Comparison of ENCODE assay signal across 8 cellular contexts in the genomic region with DNA sequence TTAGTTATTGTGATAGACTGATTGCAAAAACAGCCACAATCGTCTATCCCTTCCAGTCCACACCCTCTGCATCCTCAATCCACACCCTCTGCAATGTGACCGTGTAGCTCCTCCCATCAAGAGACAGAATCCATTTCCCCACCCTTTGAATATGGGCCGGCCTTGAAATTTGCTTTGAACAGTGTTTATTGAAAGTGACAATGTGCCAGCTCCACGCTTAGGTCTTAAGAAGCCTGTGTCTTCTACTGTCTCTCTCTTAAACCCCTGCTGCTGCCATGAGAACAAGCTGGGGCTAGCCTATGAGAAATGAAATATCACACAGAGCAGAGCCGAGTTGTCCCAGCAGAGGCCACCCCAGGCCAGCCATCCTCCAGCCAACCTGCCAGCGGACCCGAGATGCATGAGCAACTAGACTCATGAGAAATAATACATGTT. TPM values are rescaled to one million over a fixed set of nuclear protein-coding genes. Genes with fewer than 3 reads are reported as not detected.
DNase-seq lines count a peak whose midpoint lies in the region; ATAC-seq and TF ChIP-seq lines count a peak whose summit lies in the region.

No MANE protein-coding gene starts in this region.

- H3K9me3 Mint-ChIP-seq in activated CD8-positive, alpha-beta memory T cell treated with anti-CD3 and anti-CD28 coated beads, Interleukin-2, amount 10 ng/mL, durations not matched to agents 7 days and 5 days (ENCODE audit: low read depth): no peaks in the 10 kb centered on the region
- no peaks in the 10 kb centered on the region for H3K9me3 Mint-ChIP-seq in activated CD4-positive, alpha-beta memory T cell treated with anti-CD3 and anti-CD28 coated beads for 36 hours

- peaks cover 0 to 4% (median 0%) of the 10 kb centered on the region in 11 donors for H3K9me3 ChIP-seq in heart right ventricle

- TF ChIP-seq CTCF in heart right ventricle (IDR thresholded peaks at IDR 0.05): peak; percentile 38 to 77 (median 52)

- ATAC-seq in activated CD8-positive, alpha-beta memory T cell treated with anti-CD3 and anti-CD28 coated beads, Interleukin-2, amount 10 ng/mL, durations not matched to agents 7 days and 5 days: peak; percentile 64
- peak; percentile 57 to 78 (median 68) for ATAC-seq in heart right ventricle
- ATAC-seq in GM18870 (IDR thresholded peaks at IDR 0.05; ENCODE audit: unreplicated experiment): no peak

- peaks cover 70% of the 10 kb centered on the region for H3K4me1 Mint-ChIP-seq in activated CD8-positive, alpha-beta memory T cell treated with anti-CD3 and anti-CD28 coated beads, Interleukin-2, amount 10 ng/mL, durations not matched to agents 7 days and 5 days
- peaks cover 60% of the 10 kb centered on the region for H3K4me1 Mint-ChIP-seq in activated CD4-positive, alpha-beta memory T cell treated with anti-CD3 and anti-CD28 coated beads for 36 hours (ENCODE audit: low read depth)

- H3K4me3 Mint-ChIP-seq in activated CD8-positive, alpha-beta memory T cell treated with anti-CD3 and anti-CD28 coated beads, Interleukin-2, amount 10 ng/mL, durations not matched to agents 7 days and 5 days: no peak overlapping the region
- no peak overlapping the region for H3K4me3 Mint-ChIP-seq in activated CD4-positive, alpha-beta memory T cell treated with anti-CD3 and anti-CD28 coated beads for 36 hours

- intact Hi-C loops in activated CD4-positive, alpha-beta memory T cell treated with anti-CD3 and anti-CD28 coated beads for 36 hours (cut with micrococcal nuclease): no loop called here
- intact Hi-C loops in heart right ventricle (cut with DNase I): loop anchor here in 9 of 10 donors (1.0 to 5.0 kb wide), 4 partner anchors 148 to 194 kb away; no protein-coding TSS in a partner anchor

- peak overlapping the region; percentile 84 for H3K27ac Mint-ChIP-seq in activated CD8-positive, alpha-beta memory T cell treated with anti-CD3 and anti-CD28 coated beads, Interleukin-2, amount 10 ng/mL, durations not matched to agents 7 days and 5 days
- H3K27ac Mint-ChIP-seq in activated CD4-positive, alpha-beta memory T cell treated with anti-CD3 and anti-CD28 coated beads for 36 hours: peak overlapping the region; percentile 48

- H3K36me3 Mint-ChIP-seq in activated CD8-positive, alpha-beta memory T cell treated with anti-CD3 and anti-CD28 coated beads, Interleukin-2, amount 10 ng/mL, durations not matched to agents 7 days and 5 days: peaks cover 4% of the 10 kb centered on the region
- no peaks in the 10 kb centered on the region for H3K36me3 Mint-ChIP-seq in activated CD4-positive, alpha-beta memory T cell treated with anti-CD3 and anti-CD28 coated beads for 36 hours

- peaks cover 2% of the 10 kb centered on the region for H3K27me3 Mint-ChIP-seq in activated CD8-positive, alpha-beta memory T cell treated with anti-CD3 and anti-CD28 coated beads, Interleukin-2, amount 10 ng/mL, durations not matched to agents 7 days and 5 days
- H3K27me3 Mint-ChIP-seq in activated CD4-positive, alpha-beta memory T cell treated with anti-CD3 and anti-CD28 coated beads for 36 hours: no peaks in the 10 kb centered on the region

- DNase-seq in activated CD8-positive, alpha-beta memory T cell treated with anti-CD3 and anti-CD28 coated beads, Interleukin-2, amount 10 ng/mL, durations not matched to agents 7 days and 5 days: peak; percentile 62
- no peak for DNase-seq in activated CD8-positive, alpha-beta memory T cell treated with anti-CD3 and anti-CD28 coated beads, Interleukin-2, amount 50 U/mL, for 4 hours
- peak; percentile 46 for DNase-seq in activated CD4-positive, alpha-beta memory T cell treated with anti-CD3 and anti-CD28 coated beads for 36 hours
- peak; percentile 65 to 75 for DNase-seq in heart right ventricle
- peak in 36 of 49 donors; percentile 3 to 73 (median 25) for DNase-seq in substantia nigra (lab: John Stamatoyannopoulos, UW)
- no peak for DNase-seq in NCI-H1694 (lab: John Stamatoyannopoulos, UW)
- no peak for DNase-seq in SKM-1 treated with dmso at 0.1 percent for 144 hours (lab: John Stamatoyannopoulos, UW; ENCODE audit: unreplicated experiment)

- no peak overlapping the region for H3K4me3 ChIP-seq in heart right ventricle

- H3K27ac ChIP-seq in heart right ventricle (peak overlapping the region; percentile 58 to 90 (median 86)), substantia nigra (ENCODE audit: low read depth, low read length, poor library complexity, severe bottlenecking) (no peak overlapping the region)

- H3K27me3 ChIP-seq in heart right ventricle: no peaks in the 10 kb centered on the region

- POLR2A ChIA-PET in activated CD4-positive, alpha-beta memory T cell treated with anti-CD3 and anti-CD28 coated beads for 36 hours (lab: Charles Lee): interaction anchor here (1.0 to 1.8 kb wide), 4 partner anchors 8 to 120 kb away, joined by 3 to 5 read pairs (median 4); no protein-coding TSS in a partner anchor

- H3K36me3 ChIP-seq in heart right ventricle: no peaks in the 10 kb centered on the region

- CTCF ChIA-PET in activated CD8-positive, alpha-beta memory T cell treated with anti-CD3 and anti-CD28 coated beads, Interleukin-2, amount 10 ng/mL, durations not matched to agents 7 days and 5 days (lab: Charles Lee): interaction anchor here (0.7 to 5.9 kb wide), 20 partner anchors 10 to 193 kb away, joined by 3 to 68 read pairs (median 6); a partner anchor contains a TSS
- CTCF ChIA-PET in activated CD4-positive, alpha-beta memory T cell treated with anti-CD3 and anti-CD28 coated beads for 36 hours (lab: Charles Lee): interaction anchor here (0.6 to 3.9 kb wide), 10 partner anchors 22 to 201 kb away, joined by 3 to 29 read pairs (median 6); a partner anchor contains a TSS

- peaks cover 41 to 83% (median 76%) of the 10 kb centered on the region in 9 donors for H3K4me1 ChIP-seq in heart right ventricle

- WGBS in heart right ventricle, 2 donors: 24 to 26% methylated on average over 7 of the region's 7 CpGs

RNA-seq across cellular contexts. Expression of a gene that starts 22.3 kb away (rescaled TPM):
- 100 to 1,000 TPM; 120 to 168 TPM for total RNA-seq in activated CD8-positive, alpha-beta memory T cell treated with anti-CD3 and anti-CD28 coated beads, Interleukin-2, amount 10 ng/mL, durations not matched to agents 7 days and 5 days
- total RNA-seq in activated CD4-positive, alpha-beta memory T cell treated with anti-CD3 and anti-CD28 coated beads for 36 hours: 100 to 1,000 TPM; 213 to 220 TPM
- total RNA-seq in heart right ventricle: 10 to 100 TPM; 38.1 to 95.7 (median 72.7) TPM
- polyA plus RNA-seq in heart right ventricle: 10 to 100 TPM; 32.5 to 57.9 TPM

Comparison
In these comparisons a context has a peak if more than half of its experiments do, and no peak if none do; other contexts are left out.
1. DNase-seq: peak in activated CD8-positive, alpha-beta memory T cell treated with anti-CD3 and anti-CD28 coated beads, Interleukin-2, amount 10 ng/mL, durations not matched to agents 7 days and 5 days (single experiment), activated CD4-positive, alpha-beta memory T cell treated with anti-CD3 and anti-CD28 coated beads for 36 hours (single experiment), heart right ventricle (2 of 2) and substantia nigra (36 of 49); none in activated CD8-positive, alpha-beta memory T cell treated with anti-CD3 and anti-CD28 coated beads, Interleukin-2, amount 50 U/mL, for 4 hours (single experiment), NCI-H1694 (single experiment) and SKM-1 treated with dmso at 0.1 percent for 144 hours (single experiment).